Comparison of ENCODE assay signal across 8 cellular contexts in genomic region chr6:21999012-21999528, GRCh38.
DNase-seq lines count a peak whose midpoint lies in the region; ATAC-seq and TF ChIP-seq lines count a peak whose summit lies in the region.

No MANE protein-coding gene starts in this region.

- H3K4me2 ChIP-seq in smooth muscle cell, result peak overlapping the region; percentile 54

- intact Hi-C loops in mucosa of descending colon (cut with DNase I, micrococcal nuclease), result no loop called here

- TF ChIP-seq CTCF in smooth muscle cell (IDR thresholded peaks at IDR 0.05; ENCODE audit: borderline replicate concordance, insufficient read depth, poor library complexity, severe bottlenecking) (no peak), mucosa of descending colon (IDR thresholded peaks at IDR 0.05) (no peak)

- peak overlapping the region; percentile 73 for H3K9ac ChIP-seq in smooth muscle cell (ENCODE audit: low read depth)

- no peak for ATAC-seq in mucosa of descending colon
- no peak for ATAC-seq in HG02884 (IDR thresholded peaks at IDR 0.05; ENCODE audit: unreplicated experiment)
- ATAC-seq in HG03457 (IDR thresholded peaks at IDR 0.05; ENCODE audit: unreplicated experiment), result no peak

- H3K4me3 ChIP-seq in smooth muscle cell, result no peak overlapping the region
- H3K4me3 ChIP-seq in mucosa of descending colon, result no peak overlapping the region

- no peaks in the 10 kb centered on the region for H4K20me1 ChIP-seq in smooth muscle cell (ENCODE audit: low read depth)

- 13% methylated on average over 6 of the region's 6 CpGs for WGBS in smooth muscle cell (ENCODE audit: low lambda C conversion rate)

- H3F3A ChIP-seq in smooth muscle cell (ENCODE audit: low read depth), result peaks cover 18% of the 10 kb centered on the region

- H3K79me2 ChIP-seq in smooth muscle cell (ENCODE audit: low read depth), result no peaks in the 10 kb centered on the region

- H3K4me1 ChIP-seq in smooth muscle cell (ENCODE audit: low read depth) (peaks cover 29% of the 10 kb centered on the region), mucosa of descending colon (ENCODE audit: low read depth) (no peaks in the 10 kb centered on the region)

- peak overlapping the region; percentile 97 for H3K27ac ChIP-seq in smooth muscle cell (ENCODE audit: low read depth)

- H2AFZ ChIP-seq in smooth muscle cell (ENCODE audit: low read depth), result no peak overlapping the region

- H3K9me3 ChIP-seq in smooth muscle cell (replicated peaks; ENCODE audit: low read depth) (no peaks in the 10 kb centered on the region), mucosa of descending colon (no peaks in the 10 kb centered on the region)

- no peaks in the 10 kb centered on the region for H3K36me3 ChIP-seq in smooth muscle cell (ENCODE audit: low read depth)
- H3K36me3 ChIP-seq in mucosa of descending colon (ENCODE audit: low read depth), result no peaks in the 10 kb centered on the region

- H3K27me3 ChIP-seq in smooth muscle cell (ENCODE audit: low read depth), result no peaks in the 10 kb centered on the region

- DNase-seq in NCI-H510A treated with DMSO at 0.1 percent for 48 hours (lab: John Stamatoyannopoulos, UW), result peak; percentile 58
- no peak for DNase-seq in NCI-H510A (lab: John Stamatoyannopoulos, UW)
- peak; percentile 84 for DNase-seq in RPMI7951 (ENCODE audit: low read depth)
- peak; percentile 73 for DNase-seq in glomerular visceral epithelial cell (ENCODE audit: extremely low spot score)
- DNase-seq in smooth muscle cell (lab: John Stamatoyannopoulos, UW; ENCODE audit: unreplicated experiment), result no peak
- DNase-seq in mucosa of descending colon, result no peak

Comparison
In these comparisons a context has a peak if more than half of its experiments do, and no peak if none do; other contexts are left out.
1. DNase-seq: peak in NCI-H510A treated with DMSO at 0.1 percent for 48 hours (single experiment), RPMI7951 (single experiment) and glomerular visceral epithelial cell (single experiment); none in NCI-H510A (single experiment), smooth muscle cell (single experiment) and mucosa of descending colon (0 of 3).